ENCODE assay signal across 10 cellular contexts in the genomic region with DNA sequence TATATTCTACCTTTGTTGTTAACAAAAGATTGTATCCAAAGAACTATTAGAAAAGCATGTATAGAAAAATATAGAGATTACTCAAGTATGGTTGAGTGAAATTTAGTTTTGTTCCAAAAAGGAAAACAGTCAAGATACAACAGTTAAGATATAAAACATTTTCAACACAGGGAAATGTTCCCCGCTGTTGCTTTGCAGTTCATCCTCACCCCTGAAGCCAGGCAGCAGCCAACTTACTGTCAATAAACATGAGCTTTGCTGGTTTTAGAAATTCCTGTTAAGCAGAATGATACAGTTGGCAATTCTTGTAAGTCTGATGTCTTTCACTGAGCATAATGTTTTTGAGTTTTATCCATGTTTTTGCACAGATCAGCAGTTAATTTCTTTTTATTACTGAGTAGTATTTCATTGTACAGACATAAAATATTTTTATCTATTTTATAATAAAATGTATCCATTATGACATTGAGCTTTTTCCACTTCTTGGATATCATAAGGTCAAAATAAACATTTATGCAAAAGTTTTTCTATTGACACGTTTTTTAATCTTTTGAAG. TPM values are rescaled to one million over a fixed set of nuclear protein-coding genes. Genes with fewer than 3 reads are reported as not detected.
DNase-seq lines count a peak whose midpoint lies in the region; ATAC-seq, FAIRE-seq and TF ChIP-seq lines count a peak whose summit lies in the region.
"Had no signal": no experiment of that assay in that cellular context is flagged by ENCODE, and none has a peak within 500 bp of the region (broad histone marks: within the 10 kb centered on the region; RNA-seq: fewer than 3 reads in every experiment).

No MANE protein-coding gene starts in this region.

- peaks cover 28% of the 10 kb centered on the region for H3K79me2 ChIP-seq in keratinocyte (ENCODE audit: control insufficient read depth, insufficient read depth, low read length)

- H3K36me3 Mint-ChIP-seq in activated CD4-positive, alpha-beta T cell treated with anti-CD3 and anti-CD28 coated beads, Interleukin-2, amount 10 ng/mL, durations not matched to agents 24 days and 14 days (ENCODE audit: low read depth), result peaks cover 3% of the 10 kb centered on the region
- peaks cover 21% of the 10 kb centered on the region for H3K36me3 Mint-ChIP-seq in activated naive CD8-positive, alpha-beta T cell treated with anti-CD3 and anti-CD28 coated beads, Interleukin-2, amount 10 ng/mL, durations not matched to agents 7 days and 5 days

- no peak for TF ChIP-seq POLR2A in testis (IDR thresholded peaks at IDR 0.05)

- FAIRE-seq in keratinocyte (lab: Jason Lieb, UNC), result peak; percentile 48

- H3K27ac ChIP-seq in keratinocyte (ENCODE audit: control insufficient read depth, insufficient read depth, low read length), result peak overlapping the region; percentile 89
- peak overlapping the region; percentile 85 to 87 for H3K27ac ChIP-seq in testis

- TF ChIP-seq CTCF in keratinocyte (optimal IDR thresholded peaks at IDR 0.05 in 1 of 3, IDR thresholded peaks at IDR 0.05 in 1 of 3, conservative IDR thresholded peaks at IDR 0.05 in 1 of 3; ENCODE audit: extremely low read depth in 1 of 3, insufficient read depth in 2 of 3, low read length in 3 of 3), result no peak
- no peak for TF ChIP-seq CTCF in testis (IDR thresholded peaks at IDR 0.05)

- H3K36me3 ChIP-seq in keratinocyte (ENCODE audit: control insufficient read depth in 2 of 2, extremely low read depth in 1 of 2, insufficient read depth in 2 of 2, low read length in 2 of 2), result no peaks in the 10 kb centered on the region
- H3K36me3 ChIP-seq in testis (ENCODE audit: low read depth, missing control alignments), result no peaks in the 10 kb centered on the region

- H3K9ac ChIP-seq in keratinocyte (ENCODE audit: control insufficient read depth, extremely low read depth, insufficient read depth, low read length), result peak overlapping the region; percentile 78

- H3K27me3 ChIP-seq in keratinocyte (ENCODE audit: control insufficient read depth, extremely low read depth, insufficient read depth, low read length) (no peaks in the 10 kb centered on the region), testis (no peaks in the 10 kb centered on the region)

- H4K20me1 ChIP-seq in keratinocyte (ENCODE audit: control insufficient read depth, extremely low read depth, insufficient read depth, low read length), result no peaks in the 10 kb centered on the region

- intact Hi-C loops in activated CD4-positive, alpha-beta T cell treated with anti-CD3 and anti-CD28 coated beads, Interleukin-2, amount 10 ng/mL, durations not matched to agents 24 days and 14 days (cut with micrococcal nuclease), result no loop called here
- intact Hi-C loops in testis (cut with DNase I; ENCODE audit: low total_unique reads), result no loop called here

- H3K4me3 Mint-ChIP-seq in activated CD4-positive, alpha-beta T cell treated with anti-CD3 and anti-CD28 coated beads, Interleukin-2, amount 10 ng/mL, durations not matched to agents 24 days and 14 days, result peak overlapping the region; percentile 92
- peak overlapping the region; percentile 85 for H3K4me3 Mint-ChIP-seq in activated naive CD8-positive, alpha-beta T cell treated with anti-CD3 and anti-CD28 coated beads, Interleukin-2, amount 10 ng/mL, durations not matched to agents 7 days and 5 days

- H3K27ac Mint-ChIP-seq in activated CD4-positive, alpha-beta T cell treated with anti-CD3 and anti-CD28 coated beads, Interleukin-2, amount 10 ng/mL, durations not matched to agents 24 days and 14 days, result peak overlapping the region; percentile 93
- H3K27ac Mint-ChIP-seq in activated naive CD8-positive, alpha-beta T cell treated with anti-CD3 and anti-CD28 coated beads, Interleukin-2, amount 10 ng/mL, durations not matched to agents 7 days and 5 days, result peak overlapping the region; percentile 92

- H3K4me2 ChIP-seq in keratinocyte (ENCODE audit: control insufficient read depth, extremely low read depth, insufficient read depth, low read depth, low read length), result peak overlapping the region; percentile 94

- H3K4me1 ChIP-seq in keratinocyte (ENCODE audit: control insufficient read depth, extremely low read depth, insufficient read depth, low read length) (peaks cover 20% of the 10 kb centered on the region), testis (peaks cover 6% of the 10 kb centered on the region)

- H3K9me3 Mint-ChIP-seq in activated CD4-positive, alpha-beta T cell treated with anti-CD3 and anti-CD28 coated beads, Interleukin-2, amount 10 ng/mL, durations not matched to agents 24 days and 14 days, result peaks cover 4% of the 10 kb centered on the region
- H3K9me3 Mint-ChIP-seq in activated naive CD8-positive, alpha-beta T cell treated with anti-CD3 and anti-CD28 coated beads, Interleukin-2, amount 10 ng/mL, durations not matched to agents 7 days and 5 days, result peaks cover 4% of the 10 kb centered on the region

- H3K9me3 ChIP-seq in keratinocyte (ENCODE audit: control insufficient read depth, low read depth, low read length) (no peaks in the 10 kb centered on the region), testis (no peaks in the 10 kb centered on the region)

- dilution Hi-C loops in keratinocyte (cut with MboI; ENCODE audit: extremely low pct_ligation_motif_present, low sequenced_read_pairs), result no loop called here

- no peaks in the 10 kb centered on the region for H3K9me1 ChIP-seq in keratinocyte (ENCODE audit: control insufficient read depth, extremely low read depth, insufficient read depth, low read length)

- POLR2A ChIA-PET in activated naive CD8-positive, alpha-beta T cell treated with anti-CD3 and anti-CD28 coated beads, Interleukin-2, amount 10 ng/mL, durations not matched to agents 7 days and 5 days (lab: Charles Lee), result interaction anchor here (0.6 to 1.5 kb wide), 6 partner anchors 10 to 197 kb away, joined by 3 to 11 read pairs (median 4); no protein-coding TSS in a partner anchor

- peak overlapping the region; percentile 52 for H2AFZ ChIP-seq in keratinocyte (ENCODE audit: control insufficient read depth, low read length)

- peak overlapping the region; percentile 43 to 94 (median 71) for H3K4me3 ChIP-seq in keratinocyte (ENCODE audit: control insufficient read depth in 2 of 3, extremely low read depth in 1 of 3, insufficient read depth in 2 of 3, low read depth in 1 of 3, low read length in 3 of 3)
- peak overlapping the region; percentile 24 to 51 for H3K4me3 ChIP-seq in testis

- no peaks in the 10 kb centered on the region for H3K27me3 Mint-ChIP-seq in activated CD4-positive, alpha-beta T cell treated with anti-CD3 and anti-CD28 coated beads, Interleukin-2, amount 10 ng/mL, durations not matched to agents 24 days and 14 days
- H3K27me3 Mint-ChIP-seq in activated naive CD8-positive, alpha-beta T cell treated with anti-CD3 and anti-CD28 coated beads, Interleukin-2, amount 10 ng/mL, durations not matched to agents 7 days and 5 days, result no peaks in the 10 kb centered on the region

- ATAC-seq in activated naive CD8-positive, alpha-beta T cell treated with anti-CD3 and anti-CD28 coated beads, Interleukin-2, amount 10 ng/mL, durations not matched to agents 7 days and 5 days (ENCODE audit: low read depth), result no peak
- no peak for ATAC-seq in HG03521 (IDR thresholded peaks at IDR 0.05; ENCODE audit: unreplicated experiment)

- WGBS in testis, 2 donors, result 55 to 59% methylated on average over 2 of the region's 2 CpGs

- peak; percentile 65 for DNase-seq in activated CD4-positive, alpha-beta T cell treated with anti-CD3 and anti-CD28 coated beads, Interleukin-2, amount 10 ng/mL, durations not matched to agents 24 days and 14 days
- no peak for DNase-seq in activated CD4-positive, alpha-beta T cell treated with anti-CD3 and anti-CD28 coated beads, Interleukin-2, amount 50 U/mL, for 1 hour
- DNase-seq in activated naive CD8-positive, alpha-beta T cell treated with anti-CD3 and anti-CD28 coated beads, Interleukin-2, amount 10 ng/mL, durations not matched to agents 7 days and 5 days, result no peak
- DNase-seq in keratinocyte (ENCODE audit: low read depth, low spot score) (no peak), testis (peak; percentile 40), COR-L47 (lab: John Stamatoyannopoulos, UW) (no peak)
- DNase-seq in activated effector memory CD4-positive, alpha-beta T cell treated with Interleukin-2 at 50 U/mL for 16 hours, result no peak
- DNase-seq: NCI-H2171 treated with DMSO at 0.1 percent for 48 hours had no signal

- H3K4me1 Mint-ChIP-seq in activated CD4-positive, alpha-beta T cell treated with anti-CD3 and anti-CD28 coated beads, Interleukin-2, amount 10 ng/mL, durations not matched to agents 24 days and 14 days, result peaks cover 21% of the 10 kb centered on the region
- peaks cover 14% of the 10 kb centered on the region for H3K4me1 Mint-ChIP-seq in activated naive CD8-positive, alpha-beta T cell treated with anti-CD3 and anti-CD28 coated beads, Interleukin-2, amount 10 ng/mL, durations not matched to agents 7 days and 5 days

RNA-seq across cellular contexts. Expression of gene CLEC2B, which starts 1.2 kb away (rescaled TPM):
- 13.0 and 13.1 TPM in 2 replicates for total RNA-seq in activated CD4-positive, alpha-beta T cell treated with anti-CD3 and anti-CD28 coated beads, Interleukin-2, amount 10 ng/mL, durations not matched to agents 24 days and 14 days
- total RNA-seq in activated naive CD8-positive, alpha-beta T cell treated with anti-CD3 and anti-CD28 coated beads, Interleukin-2, amount 10 ng/mL, durations not matched to agents 7 days and 5 days, result 10 to 100 TPM; 83.9 to 89.7 TPM
- 5.2 to 31.3 TPM (median 20.9 TPM) in 3 replicates for polyA plus RNA-seq in keratinocyte
- polyA plus RNA-seq in keratinocyte (2011; ENCODE audit: low read depth), result 39.5 TPM
- 13.3 and 29.6 TPM in 2 replicates for polyA plus RNA-seq in keratinocyte (2011; cell fraction: cytosol; rRNA removed)
- polyA plus RNA-seq in keratinocyte (2011; cell fraction: nucleus; rRNA removed), result 19.2 and 30.3 TPM in 2 replicates
- polyA plus RNA-seq in keratinocyte (2012; ENCODE audit: low replicate concordance), result 11.2 and 13.5 TPM in 2 replicates
- polyA minus RNA-seq in keratinocyte, result 0.33 to 8.5 TPM (median 5.3 TPM) in 3 replicates
- polyA minus RNA-seq in keratinocyte (2011; cell fraction: cytosol; rRNA and poly(A)+ RNA removed), result 6.7 TPM
- polyA minus RNA-seq in keratinocyte (2011; cell fraction: nucleus; rRNA and poly(A)+ RNA removed), result 3.6 and 10.6 TPM in 2 replicates
- 1 to 10 TPM; 1.2 to 5.1 TPM for total RNA-seq in testis
- 3.3 TPM for polyA plus RNA-seq in testis (ENCODE audit: insufficient read depth, low read depth, low replicate concordance)

RNA-seq across cellular contexts. Expression of gene KLRF2, which starts 10.9 kb away (rescaled TPM):
- not detected in 2 replicates for total RNA-seq in activated CD4-positive, alpha-beta T cell treated with anti-CD3 and anti-CD28 coated beads, Interleukin-2, amount 10 ng/mL, durations not matched to agents 24 days and 14 days
- total RNA-seq in activated naive CD8-positive, alpha-beta T cell treated with anti-CD3 and anti-CD28 coated beads, Interleukin-2, amount 10 ng/mL, durations not matched to agents 7 days and 5 days, result under 1 TPM; 0.58 to 0.74 TPM
- polyA plus RNA-seq in keratinocyte, result not detected in 3 replicates
- polyA plus RNA-seq in keratinocyte (2011; ENCODE audit: low read depth), result not detected
- polyA plus RNA-seq in keratinocyte (2011; cell fraction: cytosol; rRNA removed), result not detected in 2 replicates
- not detected in 2 replicates for polyA plus RNA-seq in keratinocyte (2011; cell fraction: nucleus; rRNA removed)
- polyA plus RNA-seq in keratinocyte (2012; ENCODE audit: low replicate concordance), result not detected in 2 replicates
- polyA minus RNA-seq in keratinocyte, result not detected in 3 replicates
- not detected for polyA minus RNA-seq in keratinocyte (2011; cell fraction: cytosol; rRNA and poly(A)+ RNA removed)
- polyA minus RNA-seq in keratinocyte (2011; cell fraction: nucleus; rRNA and poly(A)+ RNA removed), result not detected in 2 replicates
- under 1 TPM in 1 of 2 donors, not detected in 1; 0.79 TPM for total RNA-seq in testis
- polyA plus RNA-seq in testis (ENCODE audit: insufficient read depth, low read depth, low replicate concordance), result not detected
- total RNA-seq: bronchial epithelial cell had no signal

RNA-seq across cellular contexts. Expression of gene KLRF1, which starts 43.1 kb away (rescaled TPM):
- total RNA-seq in activated CD4-positive, alpha-beta T cell treated with anti-CD3 and anti-CD28 coated beads, Interleukin-2, amount 10 ng/mL, durations not matched to agents 24 days and 14 days, result not detected in 2 replicates
- under 1 TPM; 0.80 to 0.96 TPM for total RNA-seq in activated naive CD8-positive, alpha-beta T cell treated with anti-CD3 and anti-CD28 coated beads, Interleukin-2, amount 10 ng/mL, durations not matched to agents 7 days and 5 days
- 0.12 TPM in 1 of 3 replicates, not detected in the others for polyA plus RNA-seq in keratinocyte
- polyA plus RNA-seq in keratinocyte (2011; ENCODE audit: low read depth), result not detected
- polyA plus RNA-seq in keratinocyte (2011; cell fraction: cytosol; rRNA removed), result not detected in 2 replicates
- polyA plus RNA-seq in keratinocyte (2011; cell fraction: nucleus; rRNA removed), result not detected in 2 replicates
- not detected in 2 replicates for polyA plus RNA-seq in keratinocyte (2012; ENCODE audit: low replicate concordance)
- not detected in 3 replicates for polyA minus RNA-seq in keratinocyte
- not detected for polyA minus RNA-seq in keratinocyte (2011; cell fraction: cytosol; rRNA and poly(A)+ RNA removed)
- not detected in 2 replicates for polyA minus RNA-seq in keratinocyte (2011; cell fraction: nucleus; rRNA and poly(A)+ RNA removed)
- 1 to 10 TPM in 1 of 2 donors, under 1 TPM in 1; 0.43 to 1.0 TPM for total RNA-seq in testis
- 1.2 TPM for polyA plus RNA-seq in testis (ENCODE audit: insufficient read depth, low read depth, low replicate concordance)
- total RNA-seq: bronchial epithelial cell had no signal

Comparison
In these comparisons a context has a peak if more than half of its experiments do, and no peak if none do; other contexts are left out.
1. DNase-seq: peak in activated CD4-positive, alpha-beta T cell treated with anti-CD3 and anti-CD28 coated beads, Interleukin-2, amount 10 ng/mL, durations not matched to agents 24 days and 14 days (single experiment) and testis (single experiment); none in activated CD4-positive, alpha-beta T cell treated with anti-CD3 and anti-CD28 coated beads, Interleukin-2, amount 50 U/mL, for 1 hour (single experiment), activated naive CD8-positive, alpha-beta T cell treated with anti-CD3 and anti-CD28 coated beads, Interleukin-2, amount 10 ng/mL, durations not matched to agents 7 days and 5 days (single experiment), keratinocyte (single experiment), activated effector memory CD4-positive, alpha-beta T cell treated with Interleukin-2 at 50 U/mL for 16 hours (single experiment) and COR-L47 (single experiment).